Comparison of ENCODE assay signal across 12 cellular contexts in genomic region chr10:92011560-92012214, GRCh38.
DNase-seq lines count a peak whose midpoint lies in the region; ATAC-seq and TF ChIP-seq lines count a peak whose summit lies in the region.
"Had no signal": no experiment of that assay in that cellular context is flagged by ENCODE, and none has a peak within 500 bp of the region (broad histone marks: within the 10 kb centered on the region; RNA-seq: fewer than 3 reads in every experiment).

No MANE protein-coding gene starts in this region.

- no peaks in the 10 kb centered on the region for H3K9me3 ChIP-seq in IMR-90 (ENCODE audit: control insufficient read depth, insufficient read depth, low read length)
- H3K9me3 ChIP-seq in left lung: no peaks in the 10 kb centered on the region

- H3K79me1 ChIP-seq in IMR-90 (ENCODE audit: low read depth in 1 of 2, low read length in 2 of 2): peaks cover 0 to 20% of the 10 kb centered on the region in 2 experiments; a peak in 2 of 4 replicates

- H2BK120ac ChIP-seq in IMR-90 (ENCODE audit: low read depth, low read length): no peak overlapping the region

- H3K9me3 Mint-ChIP-seq in WTC11: no peaks in the 10 kb centered on the region
- H3K9me3 Mint-ChIP-seq: immature natural killer cell had no signal

- H2BK5ac ChIP-seq in IMR-90 (ENCODE audit: low read depth, low read length, poor library complexity, severe bottlenecking): no peak overlapping the region

- peak; percentile 62 for DNase-seq in DMS53 (lab: John Stamatoyannopoulos, UW)
- peak; percentile 83 for DNase-seq in IMR-90
- peak; percentile 33 for DNase-seq in astrocyte of the cerebellum (ENCODE audit: low read depth)
- no peak for DNase-seq in left lung
- DNase-seq in WTC11 (ENCODE audit: low spot score): no peak
- no peak for DNase-seq in NCI-H1092 treated with DMSO at 0.1 percent for 48 hours (lab: John Stamatoyannopoulos, UW)
- DNase-seq: DMS153, immature natural killer cell, NCI-H1092, SHP77 had no signal

- no peak overlapping the region for H2AK5ac ChIP-seq in IMR-90 (ENCODE audit: low read depth, low read length)

- H4K91ac ChIP-seq in IMR-90 (ENCODE audit: insufficient read depth, low read depth, low read length): no peak overlapping the region

- H4K8ac ChIP-seq in IMR-90 (ENCODE audit: low read depth in 2 of 2, low read length in 2 of 2): no peak overlapping the region

- no peak overlapping the region for H3K9ac ChIP-seq in IMR-90 (ENCODE audit: low read depth, low read length)

- H3K9me1 ChIP-seq in IMR-90 (ENCODE audit: insufficient read depth, low read length): no peaks in the 10 kb centered on the region

- intact Hi-C loops in IMR-90 (cut with micrococcal nuclease) (no loop called here), left lung (cut with DNase I) (no loop called here)

- TF ChIP-seq POLR2A in IMR-90 (IDR thresholded peaks at IDR 0.05; ENCODE audit: low read depth, low read length): no peak

- H3K4ac ChIP-seq in IMR-90 (ENCODE audit: low read depth, low read length): no peak overlapping the region

- TF ChIP-seq CTCF in IMR-90 (conservative IDR thresholded peaks at IDR 0.05; ENCODE audit: low read depth, low read length): no peak
- TF ChIP-seq CTCF in astrocyte of the cerebellum (IDR thresholded peaks at IDR 0.05; ENCODE audit: low read depth, low read length, missing control alignments): no peak
- TF ChIP-seq CTCF in left lung (IDR thresholded peaks at IDR 0.05): no peak
- TF ChIP-seq CTCF in WTC11 (IDR thresholded peaks at IDR 0.05): no peak

- H3K27me3 ChIP-seq in IMR-90 (ENCODE audit: control insufficient read depth, insufficient read depth, low read length) (no peaks in the 10 kb centered on the region), left lung (no peaks in the 10 kb centered on the region)

- in situ Hi-C loops in IMR-90 (cut with MboI; ENCODE audit: low sequenced_read_pairs): no loop called here
- in situ Hi-C loops in astrocyte of the cerebellum (cut with HindIII; ENCODE audit: low sequenced_read_pairs): no loop called here

- peaks cover 3% of the 10 kb centered on the region; the same call in 1 of the 2 replicates for H4K20me1 ChIP-seq in IMR-90 (ENCODE audit: insufficient read depth, low read length)

- no peak overlapping the region for H4K5ac ChIP-seq in IMR-90 (ENCODE audit: low read depth, low read length)

- no peak overlapping the region for H2AK9ac ChIP-seq in IMR-90 (replicated peaks; ENCODE audit: low read depth, low read length, poor library complexity)

- H3K36me3 ChIP-seq in IMR-90 (ENCODE audit: control insufficient read depth, insufficient read depth, low read length) (peaks cover 19% of the 10 kb centered on the region), left lung (peaks cover 0 to 79% of the 10 kb centered on the region in 2 donors)

- H3K4me2 ChIP-seq in IMR-90 (ENCODE audit: low read depth, low read length): no peak overlapping the region

- BruUV-seq in IMR-90 (replicated peaks; lab: Mats Ljungman, UMichigan): no TSS peak

- H3K23ac ChIP-seq in IMR-90 (ENCODE audit: low read depth, low read length): no peak overlapping the region

- WGBS in IMR-90 (ENCODE audit: extremely low coverage in 2 of 2, insufficient read length in 1 of 2), 2 experiments: 100% methylated on average over 1 of the region's 2 CpGs; no CpG with 5 or more reads in 1 of the 2 experiments

- CTCF ChIA-PET in IMR-90 (lab: Yijun Ruan, JAX) (no interaction called here), WTC11 (lab: Charles Lee) (no interaction called here)

- ATAC-seq in IMR-90 (ENCODE audit: low read depth): peak; percentile 79
- peak; percentile 49 for ATAC-seq in left lung
- no peak for ATAC-seq in WTC11
- ATAC-seq in HG02798 (IDR thresholded peaks at IDR 0.05; ENCODE audit: poor library complexity, unreplicated experiment): no peak
- ATAC-seq in HG03565 (IDR thresholded peaks at IDR 0.05; ENCODE audit: unreplicated experiment): no peak

- no peak overlapping the region for H3K18ac ChIP-seq in IMR-90 (ENCODE audit: low read depth, low read length)

- H3K36me3 Mint-ChIP-seq in WTC11: peaks cover 56% of the 10 kb centered on the region

- no peak overlapping the region for H3K27ac ChIP-seq in IMR-90 (ENCODE audit: insufficient read depth, low read length)
- H3K27ac ChIP-seq in left lung: no peak overlapping the region

- no peak overlapping the region for H3K56ac ChIP-seq in IMR-90 (ENCODE audit: extremely low read depth, insufficient read depth, low read length)

- H2BK20ac ChIP-seq in IMR-90 (ENCODE audit: low read depth, low read length): no peak overlapping the region

- no peak for TF ChIP-seq RAD21 in IMR-90 (IDR thresholded peaks at IDR 0.05; ENCODE audit: low read length)

- H3K27ac Mint-ChIP-seq in WTC11: no peak overlapping the region

- H3K4me3 Mint-ChIP-seq in WTC11: no peak overlapping the region
- H3K4me3 Mint-ChIP-seq: immature natural killer cell had no signal

- H3K4me3 ChIP-seq in IMR-90 (ENCODE audit: insufficient read depth, low read depth, low read length) (no peak overlapping the region), astrocyte of the cerebellum (ENCODE audit: low read depth, low read length) (no peak overlapping the region), left lung (no peak overlapping the region)

- no peak overlapping the region for H3K14ac ChIP-seq in IMR-90 (replicated peaks; ENCODE audit: low read depth, low read length)

- no peak overlapping the region for H2AFZ ChIP-seq in IMR-90 (replicated peaks; ENCODE audit: low read length, poor library complexity)

- POLR2A ChIA-PET in IMR-90 (lab: Charles Lee; ENCODE audit: unreplicated experiment): interaction anchor here (0.5 kb wide), 1 partner anchor 147 kb away, joined by 3 read pairs; no protein-coding TSS in a partner anchor
- POLR2A ChIA-PET in WTC11 (lab: Charles Lee): no interaction called here

- H3K4me1 ChIP-seq in IMR-90 (ENCODE audit: control insufficient read depth, insufficient read depth, low read length) (no peaks in the 10 kb centered on the region), left lung (no peaks in the 10 kb centered on the region)

- H3K4me1 Mint-ChIP-seq in WTC11: no peaks in the 10 kb centered on the region

- no peak overlapping the region for H2BK15ac ChIP-seq in IMR-90 (ENCODE audit: low read depth, low read length)

- dilution Hi-C loops in IMR-90 (cut with HindIII; ENCODE audit: low sequenced_read_pairs, unreplicated experiment): no loop called here

- no peaks in the 10 kb centered on the region for H3K27me3 Mint-ChIP-seq in WTC11 (ENCODE audit: low read depth)

TF ChIP-seq in IMR-90, 13 proteins besides CTCF, POLR2A, EP300 and RAD21:
- no peak for TF ChIP-seq CEBPB (IDR thresholded peaks at IDR 0.05; ENCODE audit: low read depth, low read length)
- no peak for TF ChIP-seq NFE2L2 (IDR thresholded peaks at IDR 0.05; ENCODE audit: low read depth, low read length)
- TF ChIP-seq USF2 (IDR thresholded peaks at IDR 0.05; ENCODE audit: low read depth, low read length): no peak
- TF ChIP-seq MAFK (IDR thresholded peaks at IDR 0.05; ENCODE audit: low read depth, low read length): peak; percentile 23; the same call in 1 of the 2 replicates
- peak; percentile 72 for TF ChIP-seq FOS (IDR thresholded peaks at IDR 0.05; ENCODE audit: low read depth, low read length)

TF ChIP-seq in WTC11, 78 proteins besides CTCF, POLR2A, EP300 and RAD21 (continues in another document):
- no peak for TF ChIP-seq HMGXB4 (CRISPR knock-in tag; IDR thresholded peaks at IDR 0.05)
- TF ChIP-seq ATF1 (CRISPR knock-in tag; IDR thresholded peaks at IDR 0.05): no peak
- TF ChIP-seq CDX4 (CRISPR knock-in tag; IDR thresholded peaks at IDR 0.05; ENCODE audit: borderline replicate concordance): no peak
- TF ChIP-seq GTF2I (CRISPR knock-in tag; conservative IDR thresholded peaks at IDR 0.05): no peak
- TF ChIP-seq EMX1 (CRISPR knock-in tag; IDR thresholded peaks at IDR 0.05): no peak
- no peak for TF ChIP-seq SMAD4 (CRISPR knock-in tag; IDR thresholded peaks at IDR 0.05)
- TF ChIP-seq IRF1 (CRISPR knock-in tag; IDR thresholded peaks at IDR 0.05): no peak
- no peak for TF ChIP-seq MLX (CRISPR knock-in tag; IDR thresholded peaks at IDR 0.05)
- no peak for TF ChIP-seq TP53 (CRISPR knock-in tag; IDR thresholded peaks at IDR 0.05)

Comparison
In these comparisons a context has a peak if more than half of its experiments do, and no peak if none do; other contexts are left out.
1. DNase-seq: peak in DMS53 (single experiment), IMR-90 (single experiment) and astrocyte of the cerebellum (single experiment); none in left lung (0 of 2), WTC11 (single experiment) and NCI-H1092 treated with DMSO at 0.1 percent for 48 hours (single experiment).
2. ATAC-seq: peak in IMR-90 (single experiment) and left lung (single experiment); none in WTC11 (single experiment), HG02798 (single experiment) and HG03565 (single experiment).